ENCODE assay signal across 20 cellular contexts in genomic region chr2:1497122-1497611, GRCh38.
"Had no signal": no experiment of that assay in that cellular context is flagged by ENCODE, and none has a peak within 500 bp of the region (broad histone marks: within the 10 kb centered on the region; RNA-seq: fewer than 3 reads in every experiment).

No MANE protein-coding gene starts in this region.

- H3K27me3 Mint-ChIP-seq: activated B cell treated with CpG ODN at 0.5 μM for 24 hours; activated naive CD8-positive, alpha-beta T cell; naive thymus-derived CD8-positive, alpha-beta T cell; stimulated activated naive CD8-positive, alpha-beta T cell treated with anti-CD3 and anti-CD28 coated beads, Interleukin-15, Interleukin-2, amounts not matched to agents 100 ng/mL and 50 ng/mL, for 24 hours had no signal

- H3K4me3 ChIP-seq: breast epithelium, dorsolateral prefrontal cortex, esophagus muscularis mucosa, mucosa of descending colon, psoas muscle, testis had no signal

- H3K4me3 Mint-ChIP-seq: activated B cell treated with CpG ODN at 0.5 μM for 24 hours; activated naive CD8-positive, alpha-beta T cell; immature natural killer cell; naive thymus-derived CD8-positive, alpha-beta T cell; stimulated activated naive CD8-positive, alpha-beta T cell treated with anti-CD3 and anti-CD28 coated beads, Interleukin-15, Interleukin-2, amounts not matched to agents 100 ng/mL and 50 ng/mL, for 24 hours had no signal

- H3K9me3 ChIP-seq: breast epithelium, esophagus muscularis mucosa, mucosa of descending colon, psoas muscle, testis had no signal

- FAIRE-seq: endometrium had no signal

- DNase-seq: activated B cell treated with CpG ODN at 0.5 μM for 24 hours; activated CD4-positive, alpha-beta T cell treated with anti-CD3 and anti-CD28 coated beads, Interleukin-2, amount 50 U/mL, for 1 hour; activated effector memory CD4-positive, alpha-beta T cell treated with Interleukin-2 at 50 U/mL for 16 hours; activated T-cell treated with anti-CD3 and anti-CD28 coated beads, Interleukin-2, amount 50 U/mL, for 1 hour; anterior cingulate cortex; glutamatergic neuron; immature natural killer cell; left colon; mammary epithelial cell; naive thymus-derived CD8-positive, alpha-beta T cell; psoas muscle; stimulated activated CD4-positive, alpha-beta T cell treated with anti-CD3 and anti-CD28 coated beads, Interleukin-4, amount 100 ng/mL, for 1 hour; testis had no signal

- H3K27ac Mint-ChIP-seq: activated B cell treated with CpG ODN at 0.5 μM for 24 hours; activated naive CD8-positive, alpha-beta T cell; immature natural killer cell; stimulated activated naive CD8-positive, alpha-beta T cell treated with anti-CD3 and anti-CD28 coated beads, Interleukin-15, Interleukin-2, amounts not matched to agents 100 ng/mL and 50 ng/mL, for 24 hours had no signal

- H3K36me3 Mint-ChIP-seq: activated naive CD8-positive, alpha-beta T cell; immature natural killer cell; naive thymus-derived CD8-positive, alpha-beta T cell had no signal

- H3K27ac ChIP-seq: breast epithelium, dorsolateral prefrontal cortex, esophagus muscularis mucosa, psoas muscle, testis had no signal

- ATAC-seq: left colon; mucosa of descending colon; naive thymus-derived CD8-positive, alpha-beta T cell; psoas muscle had no signal

- H3K4me1 Mint-ChIP-seq: activated B cell treated with CpG ODN at 0.5 μM for 24 hours, immature natural killer cell had no signal

- H3K9me3 Mint-ChIP-seq: activated B cell treated with CpG ODN at 0.5 μM for 24 hours; immature natural killer cell; naive thymus-derived CD8-positive, alpha-beta T cell; stimulated activated naive CD8-positive, alpha-beta T cell treated with anti-CD3 and anti-CD28 coated beads, Interleukin-15, Interleukin-2, amounts not matched to agents 100 ng/mL and 50 ng/mL, for 24 hours had no signal

- H3K36me3 ChIP-seq: breast epithelium had no signal

- H3K4me1 ChIP-seq: breast epithelium, psoas muscle, testis had no signal

- H3K27me3 ChIP-seq: breast epithelium, testis had no signal
